In genomic region chr9:84669293-84670105, GRCh38 we compare ENCODE assay signal across 8 cellular contexts. TPM values are rescaled to one million over a fixed set of nuclear protein-coding genes. Genes with fewer than 3 reads are reported as not detected.
DNase-seq lines count a peak whose midpoint lies in the region; ATAC-seq and TF ChIP-seq lines count a peak whose summit lies in the region.

NTRK2 (plus strand) TSS chr9:84669729; CDS start chr9:84670749, 1,020 bp downstream.

- peak; percentile 14 for DNase-seq in activated naive CD8-positive, alpha-beta T cell treated with anti-CD3 and anti-CD28 coated beads for 36 hours
- DNase-seq in heart left ventricle = peak; percentile 11 to 50 (median 37)
- DNase-seq in occipital lobe (lab: John Stamatoyannopoulos, UW) = peak; percentile 71

- TF ChIP-seq POLR2A in heart left ventricle (IDR thresholded peaks at IDR 0.05) = no peak

- peak within 1 kb of the TSS; percentile 2 for H3K4me3 Mint-ChIP-seq in activated naive CD8-positive, alpha-beta T cell treated with anti-CD3 and anti-CD28 coated beads for 36 hours

- 1 to 2% (median 2%) methylated on average over 24 to 68 of the region's 68 CpGs for WGBS in heart left ventricle, 4 donors

- H3K4me3 ChIP-seq in GM08714 (ENCODE audit: low read length) = peak within 1 kb of the TSS; percentile 57; the same call in 1 of the 2 replicates
- peak within 1 kb of the TSS; percentile 24 to 65 (median 54) for H3K4me3 ChIP-seq in heart left ventricle

- ATAC-seq in HG03442 (IDR thresholded peaks at IDR 0.05; ENCODE audit: unreplicated experiment) (peak; percentile 38), heart left ventricle (peak in 3 of 4 donors; percentile 29 to 52 (median 35)), HG02763 (IDR thresholded peaks at IDR 0.05; ENCODE audit: unreplicated experiment) (no peak), HG03025 (IDR thresholded peaks at IDR 0.05; ENCODE audit: low FRiP score, unreplicated experiment) (no peak), HG02571 (IDR thresholded peaks at IDR 0.05; ENCODE audit: unreplicated experiment) (no peak)

- H3K36me3 Mint-ChIP-seq in activated naive CD8-positive, alpha-beta T cell treated with anti-CD3 and anti-CD28 coated beads for 36 hours = no peaks in the 10 kb centered on the region

- intact Hi-C loops in heart left ventricle (cut with DNase I) = loop anchor here in 3 of 10 donors (10.0 kb wide), 4 partner anchors 65 to 935 kb away; no protein-coding TSS in a partner anchor

- peaks cover 0 to 34% (median 11%) of the 10 kb centered on the region in 12 donors for H3K4me1 ChIP-seq in heart left ventricle

- no peaks in the 10 kb centered on the region for H3K36me3 ChIP-seq in heart left ventricle

- H3K9me3 ChIP-seq in heart left ventricle = peaks cover 0 to 9% (median 0%) of the 10 kb centered on the region in 12 donors

- H3K27me3 Mint-ChIP-seq in activated naive CD8-positive, alpha-beta T cell treated with anti-CD3 and anti-CD28 coated beads for 36 hours = peaks cover 71% of the 10 kb centered on the region

- no peak within 1 kb of the TSS for H3K27ac Mint-ChIP-seq in activated naive CD8-positive, alpha-beta T cell treated with anti-CD3 and anti-CD28 coated beads for 36 hours

- peak within 1 kb of the TSS in 9 of 12 donors; percentile 8 to 50 (median 34) for H3K27ac ChIP-seq in heart left ventricle

- peaks cover 13% of the 10 kb centered on the region for H3K4me1 Mint-ChIP-seq in activated naive CD8-positive, alpha-beta T cell treated with anti-CD3 and anti-CD28 coated beads for 36 hours

- peak in 4 of 12 donors; percentile 10 to 27 (median 12) for TF ChIP-seq CTCF in heart left ventricle (IDR thresholded peaks at IDR 0.05)

- H3K9me3 Mint-ChIP-seq in activated naive CD8-positive, alpha-beta T cell treated with anti-CD3 and anti-CD28 coated beads for 36 hours = no peaks in the 10 kb centered on the region

- H3K27me3 ChIP-seq in heart left ventricle = peaks cover 0 to 49% (median 16%) of the 10 kb centered on the region in 9 donors

RNA-seq across cellular contexts. Expression of gene NTRK2, which starts in this region (rescaled TPM):
- total RNA-seq in activated naive CD8-positive, alpha-beta T cell treated with anti-CD3 and anti-CD28 coated beads for 36 hours = under 1 TPM in 1 of 2 experiments, not detected in 1; 0.02 TPM
- total RNA-seq in heart left ventricle = 10 to 100 TPM in 1 of 9 donors, 1 to 10 TPM in 7, under 1 TPM in 1; 0.86 to 16.0 (median 3.9) TPM
- polyA plus RNA-seq in heart left ventricle = 1 to 10 TPM; 1.1 to 1.3 TPM
- 266 TPM for total RNA-seq in occipital lobe

Comparison
In these comparisons a context has a peak if more than half of its experiments do, and no peak if none do; other contexts are left out.
1. RNA of gene NTRK2 (total RNA-seq): 266 TPM in occipital lobe (single experiment); 0.86 to 16.0 TPM in heart left ventricle and 0.02 TPM in activated naive CD8-positive, alpha-beta T cell treated with anti-CD3 and anti-CD28 coated beads for 36 hours; every median in the first group is over 10 times any median in the second.
2. Peak in DNase-seq in activated naive CD8-positive, alpha-beta T cell treated with anti-CD3 and anti-CD28 coated beads for 36 hours; RNA of the gene not detected or under 1 TPM.
3. ATAC-seq: peak in HG03442 (single experiment) and heart left ventricle (3 of 4); none in HG02763 (single experiment), HG03025 (single experiment) and HG02571 (single experiment).
4. DNase-seq: peak in every context shown above with its lines; median percentile 71 in occipital lobe; 37 in heart left ventricle; 14 in activated naive CD8-positive, alpha-beta T cell treated with anti-CD3 and anti-CD28 coated beads for 36 hours.